Comparison of ENCODE assay signal across 10 cellular contexts in genomic region chr1:51491166-51491981, GRCh38. TPM values are rescaled to one million over a fixed set of nuclear protein-coding genes. Genes with fewer than 3 reads are reported as not detected.
A peak's percentile ranks its signal among the peaks of the same experiment; 100 is the strongest.
DNase-seq lines count a peak whose midpoint lies in the region; ATAC-seq, FAIRE-seq and TF ChIP-seq lines count a peak whose summit lies in the region.
"Had no signal": no experiment of that assay in that cellular context is flagged by ENCODE, and none has a peak within 500 bp of the region (broad histone marks: within the 10 kb centered on the region; RNA-seq: fewer than 3 reads in every experiment).

No MANE protein-coding gene starts in this region.

- TF ChIP-seq POLR2A in esophagus muscularis mucosa (IDR thresholded peaks at IDR 0.05; ENCODE audit: low read depth), result no peak

- peak overlapping the region in 1 of 4 donors; percentile 1 for H3K27ac ChIP-seq in esophagus muscularis mucosa (replicated peaks in 1 of 4)

- intact Hi-C loops in esophagus muscularis mucosa (cut with DNase I), result no loop called here

- TF ChIP-seq EP300 in esophagus muscularis mucosa (IDR thresholded peaks at IDR 0.05), result no peak

- no peaks in the 10 kb centered on the region for H3K9me3 ChIP-seq in esophagus muscularis mucosa
- H3K9me3 ChIP-seq: sigmoid colon had no signal

- peak; percentile 23 for DNase-seq in COLO668 (lab: John Stamatoyannopoulos, UW; ENCODE audit: unreplicated experiment)
- DNase-seq in NOMO-1 treated with DMSO at 0.1 percent for 48 hours (lab: John Stamatoyannopoulos, UW; ENCODE audit: unreplicated experiment), result peak; percentile 50
- no peak for DNase-seq in esophagus muscularis mucosa (ENCODE audit: extremely low spot score)
- DNase-seq in activated CD4-positive, CD25-positive, alpha-beta regulatory T cell (lab: John Stamatoyannopoulos, UW), result no peak
- DNase-seq in stimulated activated naive CD4-positive, alpha-beta T cell treated with Interleukin-2 at 50 U/mL for 16 hours (lab: John Stamatoyannopoulos, UW), result no peak
- DNase-seq: anterior cingulate cortex, sigmoid colon had no signal

- peak; percentile 76 for FAIRE-seq in islet of Langerhans (lab: Jason Lieb, UNC)

- H3K4me1 ChIP-seq in esophagus muscularis mucosa, result peaks cover 52 to 75% (median 59%) of the 10 kb centered on the region in 4 donors

- no peak overlapping the region for H3K4me3 ChIP-seq in esophagus muscularis mucosa
- H3K4me3 ChIP-seq: sigmoid colon had no signal

- no peak for TF ChIP-seq CTCF in esophagus muscularis mucosa (IDR thresholded peaks at IDR 0.05)

- 80% methylated on average over 4 of the region's 4 CpGs for WGBS in esophagus muscularis mucosa

- ATAC-seq in GM19468 (IDR thresholded peaks at IDR 0.05; ENCODE audit: extremely low read depth, unreplicated experiment), result peak; percentile 33
- no peak for ATAC-seq in HG02981 (IDR thresholded peaks at IDR 0.05; ENCODE audit: unreplicated experiment)

- H3K27me3 ChIP-seq in esophagus muscularis mucosa, result no peaks in the 10 kb centered on the region
- H3K27me3 ChIP-seq: sigmoid colon had no signal

- H3K36me3 ChIP-seq in esophagus muscularis mucosa, result no peaks in the 10 kb centered on the region
- H3K36me3 ChIP-seq: sigmoid colon had no signal

RNA-seq across cellular contexts. Expression of gene EPS15, which starts 27.7 kb away (rescaled TPM):
- 10 to 100 TPM; 49.8 to 84.3 (median 62.5) TPM for total RNA-seq in esophagus muscularis mucosa

Comparison
In these comparisons a context has a peak if more than half of its experiments do, and no peak if none do; other contexts are left out.
1. DNase-seq: peak in COLO668 (single experiment) and NOMO-1 treated with DMSO at 0.1 percent for 48 hours (single experiment); none in esophagus muscularis mucosa (single experiment), activated CD4-positive, CD25-positive, alpha-beta regulatory T cell (0 of 4) and stimulated activated naive CD4-positive, alpha-beta T cell treated with Interleukin-2 at 50 U/mL for 16 hours (single experiment).